1 cellular context compared by ENCODE assay signal in genomic region chr11:70290341-70291065, GRCh38.
TF ChIP-seq lines count a peak whose summit lies in the region.

No MANE protein-coding gene starts in this region.

TF ChIP-seq in GM23338, 12 proteins besides CTCF, POLR2A, EP300 and RAD21:
- TF ChIP-seq, protein P1, sequence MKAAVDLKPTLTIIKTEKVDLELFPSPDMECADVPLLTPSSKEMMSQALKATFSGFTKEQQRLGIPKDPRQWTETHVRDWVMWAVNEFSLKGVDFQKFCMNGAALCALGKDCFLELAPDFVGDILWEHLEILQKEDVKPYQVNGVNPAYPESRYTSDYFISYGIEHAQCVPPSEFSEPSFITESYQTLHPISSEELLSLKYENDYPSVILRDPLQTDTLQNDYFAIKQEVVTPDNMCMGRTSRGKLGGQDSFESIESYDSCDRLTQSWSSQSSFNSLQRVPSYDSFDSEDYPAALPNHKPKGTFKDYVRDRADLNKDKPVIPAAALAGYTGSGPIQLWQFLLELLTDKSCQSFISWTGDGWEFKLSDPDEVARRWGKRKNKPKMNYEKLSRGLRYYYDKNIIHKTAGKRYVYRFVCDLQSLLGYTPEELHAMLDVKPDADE (IDR thresholded peaks at IDR 0.05) = no peak
- TF ChIP-seq ZNF114 (CRISPR knock-in tag; IDR thresholded peaks at IDR 0.05) = no peak
- TF ChIP-seq, protein P2, sequence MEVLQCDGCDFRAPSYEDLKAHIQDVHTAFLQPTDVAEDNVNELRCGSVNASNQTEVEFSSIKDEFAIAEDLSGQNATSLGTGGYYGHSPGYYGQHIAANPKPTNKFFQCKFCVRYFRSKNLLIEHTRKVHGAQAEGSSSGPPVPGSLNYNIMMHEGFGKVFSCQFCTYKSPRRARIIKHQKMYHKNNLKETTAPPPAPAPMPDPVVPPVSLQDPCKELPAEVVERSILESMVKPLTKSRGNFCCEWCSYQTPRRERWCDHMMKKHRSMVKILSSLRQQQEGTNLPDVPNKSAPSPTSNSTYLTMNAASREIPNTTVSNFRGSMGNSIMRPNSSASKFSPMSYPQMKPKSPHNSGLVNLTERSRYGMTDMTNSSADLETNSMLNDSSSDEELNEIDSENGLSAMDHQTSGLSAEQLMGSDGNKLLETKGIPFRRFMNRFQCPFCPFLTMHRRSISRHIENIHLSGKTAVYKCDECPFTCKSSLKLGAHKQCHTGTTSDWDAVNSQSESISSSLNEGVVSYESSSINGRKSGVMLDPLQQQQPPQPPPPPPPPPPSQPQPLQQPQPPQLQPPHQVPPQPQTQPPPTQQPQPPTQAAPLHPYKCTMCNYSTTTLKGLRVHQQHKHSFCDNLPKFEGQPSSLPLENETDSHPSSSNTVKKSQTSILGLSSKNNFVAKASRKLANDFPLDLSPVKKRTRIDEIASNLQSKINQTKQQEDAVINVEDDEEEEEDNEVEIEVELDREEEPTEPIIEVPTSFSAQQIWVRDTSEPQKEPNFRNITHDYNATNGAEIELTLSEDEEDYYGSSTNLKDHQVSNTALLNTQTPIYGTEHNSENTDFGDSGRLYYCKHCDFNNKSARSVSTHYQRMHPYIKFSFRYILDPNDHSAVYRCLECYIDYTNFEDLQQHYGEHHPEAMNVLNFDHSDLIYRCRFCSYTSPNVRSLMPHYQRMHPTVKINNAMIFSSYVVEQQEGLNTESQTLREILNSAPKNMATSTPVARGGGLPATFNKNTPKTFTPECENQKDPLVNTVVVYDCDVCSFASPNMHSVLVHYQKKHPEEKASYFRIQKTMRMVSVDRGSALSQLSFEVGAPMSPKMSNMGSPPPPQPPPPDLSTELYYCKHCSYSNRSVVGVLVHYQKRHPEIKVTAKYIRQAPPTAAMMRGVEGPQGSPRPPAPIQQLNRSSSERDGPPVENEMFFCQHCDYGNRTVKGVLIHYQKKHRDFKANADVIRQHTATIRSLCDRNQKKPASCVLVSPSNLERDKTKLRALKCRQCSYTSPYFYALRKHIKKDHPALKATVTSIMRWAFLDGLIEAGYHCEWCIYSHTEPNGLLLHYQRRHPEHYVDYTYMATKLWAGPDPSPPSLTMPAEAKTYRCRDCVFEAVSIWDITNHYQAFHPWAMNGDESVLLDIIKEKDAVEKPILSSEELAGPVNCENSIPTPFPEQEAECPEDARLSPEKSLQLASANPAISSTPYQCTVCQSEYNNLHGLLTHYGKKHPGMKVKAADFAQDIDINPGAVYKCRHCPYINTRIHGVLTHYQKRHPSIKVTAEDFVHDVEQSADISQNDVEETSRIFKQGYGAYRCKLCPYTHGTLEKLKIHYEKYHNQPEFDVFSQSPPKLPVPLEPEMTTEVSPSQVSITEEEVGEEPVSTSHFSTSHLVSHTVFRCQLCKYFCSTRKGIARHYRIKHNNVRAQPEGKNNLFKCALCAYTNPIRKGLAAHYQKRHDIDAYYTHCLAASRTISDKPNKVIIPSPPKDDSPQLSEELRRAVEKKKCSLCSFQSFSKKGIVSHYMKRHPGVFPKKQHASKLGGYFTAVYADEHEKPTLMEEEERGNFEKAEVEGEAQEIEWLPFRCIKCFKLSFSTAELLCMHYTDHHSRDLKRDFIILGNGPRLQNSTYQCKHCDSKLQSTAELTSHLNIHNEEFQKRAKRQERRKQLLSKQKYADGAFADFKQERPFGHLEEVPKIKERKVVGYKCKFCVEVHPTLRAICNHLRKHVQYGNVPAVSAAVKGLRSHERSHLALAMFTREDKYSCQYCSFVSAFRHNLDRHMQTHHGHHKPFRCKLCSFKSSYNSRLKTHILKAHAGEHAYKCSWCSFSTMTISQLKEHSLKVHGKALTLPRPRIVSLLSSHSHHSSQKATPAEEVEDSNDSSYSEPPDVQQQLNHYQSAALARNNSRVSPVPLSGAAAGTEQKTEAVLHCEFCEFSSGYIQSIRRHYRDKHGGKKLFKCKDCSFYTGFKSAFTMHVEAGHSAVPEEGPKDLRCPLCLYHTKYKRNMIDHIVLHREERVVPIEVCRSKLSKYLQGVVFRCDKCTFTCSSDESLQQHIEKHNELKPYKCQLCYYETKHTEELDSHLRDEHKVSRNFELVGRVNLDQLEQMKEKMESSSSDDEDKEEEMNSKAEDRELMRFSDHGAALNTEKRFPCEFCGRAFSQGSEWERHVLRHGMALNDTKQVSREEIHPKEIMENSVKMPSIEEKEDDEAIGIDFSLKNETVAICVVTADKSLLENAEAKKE (CRISPR knock-in tag; IDR thresholded peaks at IDR 0.05) = no peak
- no peak for TF ChIP-seq JUNB (IDR thresholded peaks at IDR 0.05; ENCODE audit: unreplicated experiment)
- TF ChIP-seq STAT1 (IDR thresholded peaks at IDR 0.05; ENCODE audit: unreplicated experiment) = no peak
- no peak for TF ChIP-seq CREB1 (CRISPR knock-in tag; IDR thresholded peaks at IDR 0.05; ENCODE audit: low read depth)
- TF ChIP-seq EZH2 (IDR thresholded peaks at IDR 0.05; ENCODE audit: low read depth, unreplicated experiment) = no peak
- TF ChIP-seq NANOG (IDR thresholded peaks at IDR 0.05; ENCODE audit: borderline replicate concordance) = no peak
- no peak for TF ChIP-seq ZNF331 (CRISPR knock-in tag; IDR thresholded peaks at IDR 0.05; ENCODE audit: low read depth)
